ENCODE assay signal across 1 cellular context in genomic region chr17:70181866-70182265, GRCh38.
TF ChIP-seq lines count a peak whose summit lies in the region.

No MANE protein-coding gene starts in this region.

TF ChIP-seq in IMR-90, 13 proteins besides CTCF, POLR2A, EP300 and RAD21:
- TF ChIP-seq CHD1 (IDR thresholded peaks at IDR 0.05; ENCODE audit: low read depth, low read length) (no peak), MAFK (IDR thresholded peaks at IDR 0.05; ENCODE audit: low read depth, low read length) (no peak), SMC3 (IDR thresholded peaks at IDR 0.05; ENCODE audit: low read depth, low read length) (no peak), MAZ (IDR thresholded peaks at IDR 0.05; ENCODE audit: borderline replicate concordance, low read depth, low read length) (no peak), FOS (IDR thresholded peaks at IDR 0.05; ENCODE audit: low read depth, low read length) (no peak), MXI1 (IDR thresholded peaks at IDR 0.05; ENCODE audit: borderline replicate concordance, low read depth, low read length) (no peak), RFX5 (IDR thresholded peaks at IDR 0.05; ENCODE audit: low read depth, low read length) (no peak), CEBPB (IDR thresholded peaks at IDR 0.05; ENCODE audit: low read depth, low read length) (no peak), NFE2L2 (IDR thresholded peaks at IDR 0.05; ENCODE audit: low read depth, low read length) (no peak), RCOR1 (IDR thresholded peaks at IDR 0.05; ENCODE audit: insufficient replicate concordance, low read length) (no peak), BHLHE40 (IDR thresholded peaks at IDR 0.05; ENCODE audit: low read depth, low read length) (no peak)
- TF ChIP-seq, protein P1, sequence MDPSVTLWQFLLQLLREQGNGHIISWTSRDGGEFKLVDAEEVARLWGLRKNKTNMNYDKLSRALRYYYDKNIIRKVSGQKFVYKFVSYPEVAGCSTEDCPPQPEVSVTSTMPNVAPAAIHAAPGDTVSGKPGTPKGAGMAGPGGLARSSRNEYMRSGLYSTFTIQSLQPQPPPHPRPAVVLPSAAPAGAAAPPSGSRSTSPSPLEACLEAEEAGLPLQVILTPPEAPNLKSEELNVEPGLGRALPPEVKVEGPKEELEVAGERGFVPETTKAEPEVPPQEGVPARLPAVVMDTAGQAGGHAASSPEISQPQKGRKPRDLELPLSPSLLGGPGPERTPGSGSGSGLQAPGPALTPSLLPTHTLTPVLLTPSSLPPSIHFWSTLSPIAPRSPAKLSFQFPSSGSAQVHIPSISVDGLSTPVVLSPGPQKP (IDR thresholded peaks at IDR 0.05; ENCODE audit: borderline replicate concordance, low read depth, low read length), result no peak
- TF ChIP-seq, protein P2, sequence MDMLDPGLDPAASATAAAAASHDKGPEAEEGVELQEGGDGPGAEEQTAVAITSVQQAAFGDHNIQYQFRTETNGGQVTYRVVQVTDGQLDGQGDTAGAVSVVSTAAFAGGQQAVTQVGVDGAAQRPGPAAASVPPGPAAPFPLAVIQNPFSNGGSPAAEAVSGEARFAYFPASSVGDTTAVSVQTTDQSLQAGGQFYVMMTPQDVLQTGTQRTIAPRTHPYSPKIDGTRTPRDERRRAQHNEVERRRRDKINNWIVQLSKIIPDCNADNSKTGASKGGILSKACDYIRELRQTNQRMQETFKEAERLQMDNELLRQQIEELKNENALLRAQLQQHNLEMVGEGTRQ (IDR thresholded peaks at IDR 0.05; ENCODE audit: low read depth, low read length), result no peak
